ENCODE assay signal across 1 cellular context in genomic region chrX:139224953-139225665, GRCh38.
TF ChIP-seq lines count a peak whose summit lies in the region.

No MANE protein-coding gene starts in this region.

TF ChIP-seq in WTC11, 78 proteins besides CTCF, POLR2A, EP300 and RAD21:
- no peak for TF ChIP-seq IRF2 (CRISPR knock-in tag; IDR thresholded peaks at IDR 0.05; ENCODE audit: borderline replicate concordance, low read depth)
- TF ChIP-seq TEAD1 (CRISPR knock-in tag; IDR thresholded peaks at IDR 0.05): peak; percentile 52; the same call in 1 of the 2 replicates
- TF ChIP-seq ETV6 (CRISPR knock-in tag; IDR thresholded peaks at IDR 0.05): 0 out of 2 replicates have a peak, but pooled peaks have one; percentile 20
- no peak for TF ChIP-seq TEAD4 (CRISPR knock-in tag; IDR thresholded peaks at IDR 0.05)
- TF ChIP-seq ZNF263 (CRISPR knock-in tag; IDR thresholded peaks at IDR 0.05; ENCODE audit: low read depth): no peak
- no peak for TF ChIP-seq AFF4 (CRISPR knock-in tag; IDR thresholded peaks at IDR 0.05; ENCODE audit: borderline replicate concordance)
- TF ChIP-seq FOXP4 (CRISPR knock-in tag; IDR thresholded peaks at IDR 0.05): 0 out of 2 replicates have a peak, but pooled peaks have one; percentile 68
- TF ChIP-seq NFE2L1 (CRISPR knock-in tag; IDR thresholded peaks at IDR 0.05): no peak
- TF ChIP-seq ZNF423 (CRISPR knock-in tag; IDR thresholded peaks at IDR 0.05): no peak
- no peak for TF ChIP-seq HMGXB4 (CRISPR knock-in tag; IDR thresholded peaks at IDR 0.05)
- TF ChIP-seq RELA (CRISPR knock-in tag; IDR thresholded peaks at IDR 0.05; ENCODE audit: borderline replicate concordance): no peak
- TF ChIP-seq ELF4 (CRISPR knock-in tag; IDR thresholded peaks at IDR 0.05; ENCODE audit: low read depth): no peak
- TF ChIP-seq ZNF396 (CRISPR knock-in tag; IDR thresholded peaks at IDR 0.05; ENCODE audit: borderline replicate concordance): no peak
- TF ChIP-seq ZNF219 (CRISPR knock-in tag; IDR thresholded peaks at IDR 0.05; ENCODE audit: borderline replicate concordance): no peak
- TF ChIP-seq GABPB1 (CRISPR knock-in tag; IDR thresholded peaks at IDR 0.05): no peak
- TF ChIP-seq CREB1 (CRISPR knock-in tag; IDR thresholded peaks at IDR 0.05): no peak
TF ChIP-seq in WTC11: peak in this region for 3.
